In the genomic region with DNA sequence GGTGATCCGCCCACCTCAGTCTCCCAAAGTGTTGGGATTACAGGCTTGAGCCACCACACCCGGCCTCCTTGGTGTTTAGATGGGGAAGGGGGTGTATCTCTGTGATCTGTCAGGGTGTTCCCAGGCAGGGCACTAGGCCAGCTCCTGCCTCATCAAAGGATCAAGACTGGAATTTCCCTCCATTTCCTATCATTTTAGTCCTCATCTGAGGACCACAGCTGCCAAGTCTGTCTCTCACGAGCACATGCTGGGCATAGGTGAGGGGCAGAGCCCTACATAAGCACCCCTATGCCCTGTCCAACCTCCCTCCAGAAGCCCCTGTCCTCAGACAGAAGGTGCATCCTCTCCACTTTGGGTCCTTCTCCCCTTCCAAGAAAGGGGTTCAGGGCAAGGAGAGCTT, we compare ENCODE assay signal across 19 cellular contexts. TPM values are rescaled to one million over a fixed set of nuclear protein-coding genes. Genes with fewer than 3 reads are reported as not detected.
DNase-seq lines count a peak whose midpoint lies in the region; TF ChIP-seq lines count a peak whose summit lies in the region.
"Had no signal": no experiment of that assay in that cellular context is flagged by ENCODE, and none has a peak within 500 bp of the region (broad histone marks: within the 10 kb centered on the region; RNA-seq: fewer than 3 reads in every experiment).

No MANE protein-coding gene starts in this region.

- H3K9me3 Mint-ChIP-seq in dendritic cell treated with granulocyte-macrophage colony-stimulating factor and Interleukin-4, amounts not matched to agents 40 ng/mL and 50 ng/mL, for 4 days: no peaks in the 10 kb centered on the region
- H3K9me3 Mint-ChIP-seq in activated T-helper 2 cell treated with anti-CD3 and anti-CD28 coated beads, Interferon-gamma antibody, Interleukin-2, Interleukin-4, amounts not matched to agents 10 μg/mL and 5 μg/mL and 100 μg/mL, durations not matched to agents 14 hours and 24 hours and 36 hours: no peaks in the 10 kb centered on the region
- peaks cover 3% of the 10 kb centered on the region for H3K9me3 Mint-ChIP-seq in glutamatergic neuron (ENCODE audit: unreplicated experiment)
- H3K9me3 Mint-ChIP-seq: CD14-positive monocyte had no signal

- H3K27ac Mint-ChIP-seq in dendritic cell treated with granulocyte-macrophage colony-stimulating factor and Interleukin-4, amounts not matched to agents 40 ng/mL and 50 ng/mL, for 4 days: peak overlapping the region; percentile 33
- H3K27ac Mint-ChIP-seq in activated T-helper 2 cell treated with anti-CD3 and anti-CD28 coated beads, Interferon-gamma antibody, Interleukin-2, Interleukin-4, amounts not matched to agents 10 μg/mL and 5 μg/mL and 100 μg/mL, durations not matched to agents 14 hours and 24 hours and 36 hours: no peak overlapping the region
- no peak overlapping the region for H3K27ac Mint-ChIP-seq in glutamatergic neuron (ENCODE audit: unreplicated experiment)
- H3K27ac Mint-ChIP-seq: CD14-positive monocyte had no signal

- no peak overlapping the region for H3K4me3 Mint-ChIP-seq in dendritic cell treated with granulocyte-macrophage colony-stimulating factor and Interleukin-4, amounts not matched to agents 40 ng/mL and 50 ng/mL, for 4 days
- no peak overlapping the region for H3K4me3 Mint-ChIP-seq in activated T-helper 2 cell treated with anti-CD3 and anti-CD28 coated beads, Interferon-gamma antibody, Interleukin-2, Interleukin-4, amounts not matched to agents 10 μg/mL and 5 μg/mL and 100 μg/mL, durations not matched to agents 14 hours and 24 hours and 36 hours (ENCODE audit: low read depth)
- no peak overlapping the region for H3K4me3 Mint-ChIP-seq in glutamatergic neuron (ENCODE audit: unreplicated experiment)
- H3K4me3 Mint-ChIP-seq: CD14-positive monocyte had no signal

- H3K27me3 Mint-ChIP-seq in dendritic cell treated with granulocyte-macrophage colony-stimulating factor and Interleukin-4, amounts not matched to agents 40 ng/mL and 50 ng/mL, for 4 days: peaks cover 34% of the 10 kb centered on the region
- peaks cover 11% of the 10 kb centered on the region for H3K27me3 Mint-ChIP-seq in activated T-helper 2 cell treated with anti-CD3 and anti-CD28 coated beads, Interferon-gamma antibody, Interleukin-2, Interleukin-4, amounts not matched to agents 10 μg/mL and 5 μg/mL and 100 μg/mL, durations not matched to agents 14 hours and 24 hours and 36 hours (ENCODE audit: low read depth)
- H3K27me3 Mint-ChIP-seq in glutamatergic neuron (ENCODE audit: unreplicated experiment): peaks cover 2% of the 10 kb centered on the region

- peaks cover 62% of the 10 kb centered on the region for H3K4me1 Mint-ChIP-seq in dendritic cell treated with granulocyte-macrophage colony-stimulating factor and Interleukin-4, amounts not matched to agents 40 ng/mL and 50 ng/mL, for 4 days (ENCODE audit: low read depth)
- H3K4me1 Mint-ChIP-seq in activated T-helper 2 cell treated with anti-CD3 and anti-CD28 coated beads, Interferon-gamma antibody, Interleukin-2, Interleukin-4, amounts not matched to agents 10 μg/mL and 5 μg/mL and 100 μg/mL, durations not matched to agents 14 hours and 24 hours and 36 hours (ENCODE audit: low read depth): peaks cover 8% of the 10 kb centered on the region
- peaks cover 2% of the 10 kb centered on the region for H3K4me1 Mint-ChIP-seq in glutamatergic neuron (ENCODE audit: low read depth, unreplicated experiment)

- peak; percentile 68 for DNase-seq in A172 (ENCODE audit: low spot score)
- DNase-seq in MG63: peak; percentile 61
- DNase-seq in lung microvascular endothelial cell (ENCODE audit: low read depth in 2 of 2): peak; percentile 56 to 84
- no peak for DNase-seq in activated T-helper 2 cell treated with anti-CD3 and anti-CD28 coated beads, Interferon-gamma antibody, Interleukin-2, Interleukin-4, amounts not matched to agents 10 μg/mL and 5 μg/mL and 100 μg/mL, durations not matched to agents 14 hours and 24 hours and 36 hours (ENCODE audit: low spot score)
- no peak for DNase-seq in NCI-H446 (lab: John Stamatoyannopoulos, UW)
- no peak for DNase-seq in SIG-M5 (lab: John Stamatoyannopoulos, UW)
- no peak for DNase-seq in glutamatergic neuron
- DNase-seq: Caco-2, DMS79 treated with DMSO at 0.1 percent for 48 hours, GDM1, GM23248, Karpas-422, NCI-H1105 treated with DMSO at 0.1 percent for 48 hours, NCI-H187, NCI-H446 treated with DMSO at 0.1 percent for 48 hours, NCI-H748 treated with DMSO at 0.1 percent for 48 hours, Peyer's patch had no signal

- H3K36me3 ChIP-seq in MG63: no peaks in the 10 kb centered on the region
- H3K36me3 ChIP-seq: Peyer's patch had no signal

- H3K4me3 ChIP-seq in MG63: no peak overlapping the region
- H3K4me3 ChIP-seq: GM23248, Peyer's patch had no signal

- TF ChIP-seq CTCF in glutamatergic neuron (IDR thresholded peaks at IDR 0.05; ENCODE audit: partially characterized antibody, unreplicated experiment): no peak

- intact Hi-C loops in dendritic cell treated with granulocyte-macrophage colony-stimulating factor and Interleukin-4, amounts not matched to agents 40 ng/mL and 50 ng/mL, for 4 days (cut with micrococcal nuclease): no loop called here
- intact Hi-C loops in activated T-helper 2 cell treated with anti-CD3 and anti-CD28 coated beads, Interferon-gamma antibody, Interleukin-2, Interleukin-4, amounts not matched to agents 10 μg/mL and 5 μg/mL and 100 μg/mL, durations not matched to agents 14 hours and 24 hours and 36 hours (cut with micrococcal nuclease): no loop called here

- no peaks in the 10 kb centered on the region for H3K9me3 ChIP-seq in MG63
- H3K9me3 ChIP-seq: Caco-2, Peyer's patch had no signal

- no peaks in the 10 kb centered on the region for H3K36me3 Mint-ChIP-seq in dendritic cell treated with granulocyte-macrophage colony-stimulating factor and Interleukin-4, amounts not matched to agents 40 ng/mL and 50 ng/mL, for 4 days (ENCODE audit: low read depth)
- H3K36me3 Mint-ChIP-seq in activated T-helper 2 cell treated with anti-CD3 and anti-CD28 coated beads, Interferon-gamma antibody, Interleukin-2, Interleukin-4, amounts not matched to agents 10 μg/mL and 5 μg/mL and 100 μg/mL, durations not matched to agents 14 hours and 24 hours and 36 hours (ENCODE audit: low read depth): no peaks in the 10 kb centered on the region
- H3K36me3 Mint-ChIP-seq in glutamatergic neuron (ENCODE audit: unreplicated experiment): no peaks in the 10 kb centered on the region
- H3K36me3 Mint-ChIP-seq: CD14-positive monocyte had no signal

- H3K27me3 ChIP-seq in MG63: no peaks in the 10 kb centered on the region
- H3K27me3 ChIP-seq: Peyer's patch had no signal

RNA-seq across cellular contexts. Expression of a gene that starts 19.5 kb away (rescaled TPM):
- 9.4 and 13.4 TPM in 2 replicates for total RNA-seq in A172 (2014; rRNA removed; shearing (Covaris generic))
- 2.3 and 25.4 TPM in 2 replicates for total RNA-seq in MG63 (2014; rRNA removed; shearing (Covaris generic); ENCODE audit: low replicate concordance)
- 9.2 and 18.3 TPM in 2 replicates for total RNA-seq in lung microvascular endothelial cell
- total RNA-seq in activated T-helper 2 cell treated with anti-CD3 and anti-CD28 coated beads, Interferon-gamma antibody, Interleukin-2, Interleukin-4, amounts not matched to agents 10 μg/mL and 5 μg/mL and 100 μg/mL, durations not matched to agents 14 hours and 24 hours and 36 hours: 42.6 and 43.8 TPM in 2 replicates
- total RNA-seq in glutamatergic neuron (ENCODE audit: unreplicated experiment): 0.61 TPM

RNA-seq across cellular contexts. Expression of a gene that starts 22.1 kb away (rescaled TPM):
- total RNA-seq in A172 (2014; rRNA removed; shearing (Covaris generic)): 463 and 480 TPM in 2 replicates
- 59.2 and 73.4 TPM in 2 replicates for total RNA-seq in MG63 (2014; rRNA removed; shearing (Covaris generic); ENCODE audit: low replicate concordance)
- 68.3 and 170 TPM in 2 replicates for total RNA-seq in lung microvascular endothelial cell
- 0.23 TPM in 2 replicates for total RNA-seq in activated T-helper 2 cell treated with anti-CD3 and anti-CD28 coated beads, Interferon-gamma antibody, Interleukin-2, Interleukin-4, amounts not matched to agents 10 μg/mL and 5 μg/mL and 100 μg/mL, durations not matched to agents 14 hours and 24 hours and 36 hours
- total RNA-seq in glutamatergic neuron (ENCODE audit: unreplicated experiment): not detected

RNA-seq across cellular contexts. Expression of a gene that starts 49.5 kb away (rescaled TPM):
- total RNA-seq in A172 (2014; rRNA removed; shearing (Covaris generic)): 332 and 409 TPM in 2 replicates
- total RNA-seq in MG63 (2014; rRNA removed; shearing (Covaris generic); ENCODE audit: low replicate concordance): 153 and 159 TPM in 2 replicates
- total RNA-seq in lung microvascular endothelial cell (110 and 155 TPM in 2 replicates), glutamatergic neuron (ENCODE audit: unreplicated experiment) (50.4 TPM)
- 41.8 and 42.8 TPM in 2 replicates for total RNA-seq in activated T-helper 2 cell treated with anti-CD3 and anti-CD28 coated beads, Interferon-gamma antibody, Interleukin-2, Interleukin-4, amounts not matched to agents 10 μg/mL and 5 μg/mL and 100 μg/mL, durations not matched to agents 14 hours and 24 hours and 36 hours

Comparison
In these comparisons a context has a peak if more than half of its experiments do, and no peak if none do; other contexts are left out.
1. DNase-seq: peak in A172 (single experiment), MG63 (single experiment) and lung microvascular endothelial cell (2 of 2); none in activated T-helper 2 cell treated with anti-CD3 and anti-CD28 coated beads, Interferon-gamma antibody, Interleukin-2, Interleukin-4, amounts not matched to agents 10 μg/mL and 5 μg/mL and 100 μg/mL, durations not matched to agents 14 hours and 24 hours and 36 hours (single experiment), NCI-H446 (0 of 2), SIG-M5 (single experiment) and glutamatergic neuron (single experiment).
2. RNA of a gene that starts 22.1 kb away (total RNA-seq): 463 to 480 TPM in A172, 59.2 to 73.4 TPM in MG63 and 68.3 to 170 TPM in lung microvascular endothelial cell; 0.23 TPM in activated T-helper 2 cell treated with anti-CD3 and anti-CD28 coated beads, Interferon-gamma antibody, Interleukin-2, Interleukin-4, amounts not matched to agents 10 μg/mL and 5 μg/mL and 100 μg/mL, durations not matched to agents 14 hours and 24 hours and 36 hours and not detected in glutamatergic neuron (single experiment); every median in the first group is over 10 times any median in the second.